In the genomic region with DNA sequence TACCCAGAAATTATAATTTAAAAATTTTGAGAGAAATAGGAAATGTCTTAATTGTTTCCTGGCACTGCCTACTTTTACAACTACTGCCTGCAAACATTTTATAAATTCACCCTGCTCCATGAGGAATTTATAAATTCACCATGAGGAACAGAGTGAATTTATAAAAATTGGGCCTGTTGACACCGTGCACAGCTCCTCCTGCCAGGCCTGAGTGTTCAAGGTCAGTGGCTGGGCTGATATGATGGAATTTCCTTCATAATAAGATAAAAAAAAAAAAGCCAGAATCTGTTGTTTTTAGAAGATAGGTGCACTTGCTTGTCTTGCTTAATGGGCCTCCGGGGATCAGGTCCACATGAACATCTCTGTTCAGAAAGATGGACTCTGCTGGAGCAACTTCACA, we compare ENCODE assay signal across 2 cellular contexts.
TF ChIP-seq lines count a peak whose summit lies in the region.

No MANE protein-coding gene starts in this region.

TF ChIP-seq in liver, 16 proteins besides CTCF, POLR2A, EP300 and RAD21 (continued from another document):
- TF ChIP-seq ZBTB33 (IDR thresholded peaks at IDR 0.05) = no peak
- TF ChIP-seq REST (IDR thresholded peaks at IDR 0.05) = no peak
- no peak for TF ChIP-seq HNF4G (IDR thresholded peaks at IDR 0.05)
- no peak for TF ChIP-seq SP1 (IDR thresholded peaks at IDR 0.05)
- TF ChIP-seq RXRA (IDR thresholded peaks at IDR 0.05) = no peak
- TF ChIP-seq EGR1 (IDR thresholded peaks at IDR 0.05; ENCODE audit: low read depth in 2 of 2) = no peak
- TF ChIP-seq FOXA2 (IDR thresholded peaks at IDR 0.05) = no peak
- no peak for TF ChIP-seq JUND (IDR thresholded peaks at IDR 0.05)

TF ChIP-seq in HepG2, 621 proteins besides CTCF, POLR2A, EP300 and RAD21 (continued from another document):
- TF ChIP-seq KIAA2018 (CRISPR knock-in tag; IDR thresholded peaks at IDR 0.05; ENCODE audit: borderline replicate concordance) (no peak), TRIM24 (CRISPR knock-in tag; IDR thresholded peaks at IDR 0.05) (no peak), CHCHD3 (CRISPR knock-in tag; IDR thresholded peaks at IDR 0.05) (no peak), KDM2A (CRISPR knock-in tag; IDR thresholded peaks at IDR 0.05; ENCODE audit: borderline replicate concordance, low read depth) (no peak), SIN3B (IDR thresholded peaks at IDR 0.05; ENCODE audit: low read length) (no peak), ZSCAN29 (CRISPR knock-in tag; conservative IDR thresholded peaks at IDR 0.05) (no peak)
- TF ChIP-seq, protein P1, sequence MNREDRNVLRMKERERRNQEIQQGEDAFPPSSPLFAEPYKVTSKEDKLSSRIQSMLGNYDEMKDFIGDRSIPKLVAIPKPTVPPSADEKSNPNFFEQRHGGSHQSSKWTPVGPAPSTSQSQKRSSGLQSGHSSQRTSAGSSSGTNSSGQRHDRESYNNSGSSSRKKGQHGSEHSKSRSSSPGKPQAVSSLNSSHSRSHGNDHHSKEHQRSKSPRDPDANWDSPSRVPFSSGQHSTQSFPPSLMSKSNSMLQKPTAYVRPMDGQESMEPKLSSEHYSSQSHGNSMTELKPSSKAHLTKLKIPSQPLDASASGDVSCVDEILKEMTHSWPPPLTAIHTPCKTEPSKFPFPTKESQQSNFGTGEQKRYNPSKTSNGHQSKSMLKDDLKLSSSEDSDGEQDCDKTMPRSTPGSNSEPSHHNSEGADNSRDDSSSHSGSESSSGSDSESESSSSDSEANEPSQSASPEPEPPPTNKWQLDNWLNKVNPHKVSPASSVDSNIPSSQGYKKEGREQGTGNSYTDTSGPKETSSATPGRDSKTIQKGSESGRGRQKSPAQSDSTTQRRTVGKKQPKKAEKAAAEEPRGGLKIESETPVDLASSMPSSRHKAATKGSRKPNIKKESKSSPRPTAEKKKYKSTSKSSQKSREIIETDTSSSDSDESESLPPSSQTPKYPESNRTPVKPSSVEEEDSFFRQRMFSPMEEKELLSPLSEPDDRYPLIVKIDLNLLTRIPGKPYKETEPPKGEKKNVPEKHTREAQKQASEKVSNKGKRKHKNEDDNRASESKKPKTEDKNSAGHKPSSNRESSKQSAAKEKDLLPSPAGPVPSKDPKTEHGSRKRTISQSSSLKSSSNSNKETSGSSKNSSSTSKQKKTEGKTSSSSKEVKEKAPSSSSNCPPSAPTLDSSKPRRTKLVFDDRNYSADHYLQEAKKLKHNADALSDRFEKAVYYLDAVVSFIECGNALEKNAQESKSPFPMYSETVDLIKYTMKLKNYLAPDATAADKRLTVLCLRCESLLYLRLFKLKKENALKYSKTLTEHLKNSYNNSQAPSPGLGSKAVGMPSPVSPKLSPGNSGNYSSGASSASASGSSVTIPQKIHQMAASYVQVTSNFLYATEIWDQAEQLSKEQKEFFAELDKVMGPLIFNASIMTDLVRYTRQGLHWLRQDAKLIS (CRISPR knock-in tag; IDR thresholded peaks at IDR 0.05) = no peak
